In the genomic region with DNA sequence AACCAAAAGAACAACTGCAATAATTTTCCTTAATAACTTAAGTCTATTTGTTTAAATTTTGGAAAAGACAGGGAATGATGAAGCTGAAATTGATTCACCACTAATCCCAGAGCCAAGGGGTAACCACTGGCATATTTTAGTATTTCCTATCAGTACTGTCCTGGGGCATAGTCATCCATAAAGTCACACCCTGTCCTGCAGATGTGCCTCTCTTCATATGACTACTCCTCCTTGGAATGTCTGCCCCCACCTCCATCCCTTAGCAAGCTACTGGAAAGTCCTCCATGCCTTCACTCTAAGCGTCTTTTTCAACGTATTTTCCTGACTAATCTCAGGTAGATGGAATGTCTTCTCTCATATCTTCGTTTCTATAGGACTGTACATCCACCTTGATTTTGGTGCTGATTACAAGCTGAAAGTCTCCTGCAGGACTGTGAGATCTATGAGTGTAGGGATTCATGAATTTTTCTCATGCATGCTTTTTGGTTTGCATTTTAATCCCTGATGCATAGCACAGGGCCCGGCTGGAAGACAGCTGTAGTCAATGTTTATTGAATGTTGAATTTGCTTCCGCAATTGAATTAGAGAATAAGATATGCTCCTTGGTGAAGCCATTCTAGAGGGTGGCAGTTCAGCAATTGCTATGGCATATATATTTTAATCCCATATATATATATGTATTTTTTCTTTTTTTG, we compare ENCODE assay signal across 13 cellular contexts.
DNase-seq lines count a peak whose midpoint lies in the region; ATAC-seq and TF ChIP-seq lines count a peak whose summit lies in the region.
"Had no signal": no experiment of that assay in that cellular context is flagged by ENCODE, and none has a peak within 500 bp of the region (broad histone marks: within the 10 kb centered on the region; RNA-seq: fewer than 3 reads in every experiment).

No MANE protein-coding gene starts in this region.

- H3K9ac ChIP-seq in adipocyte (ENCODE audit: low read length) = no peak overlapping the region

- intact Hi-C loops in sciatic nerve (cut with DNase I) (no loop called here), heart left ventricle (cut with DNase I) (no loop called here)

- H3K27me3 ChIP-seq in adipocyte (replicated peaks; ENCODE audit: control insufficient read depth, insufficient read depth, low read length) (no peaks in the 10 kb centered on the region), heart left ventricle (no peaks in the 10 kb centered on the region)
- H3K27me3 ChIP-seq: dorsolateral prefrontal cortex, testis had no signal

- no peaks in the 10 kb centered on the region for H3K36me3 ChIP-seq in adipocyte (ENCODE audit: control insufficient read depth, insufficient read depth, low read length, severe bottlenecking)
- no peaks in the 10 kb centered on the region for H3K36me3 ChIP-seq in heart left ventricle

- DNase-seq in HPDE6-E6E7 (ENCODE audit: extremely low spot score) (peak; percentile 48), adipocyte (ENCODE audit: low read depth) (peak; percentile 68), glomerular visceral epithelial cell (ENCODE audit: extremely low spot score) (peak; percentile 78), DMS 273 (lab: John Stamatoyannopoulos, UW; ENCODE audit: unreplicated experiment) (no peak), sciatic nerve (ENCODE audit: low spot score) (no peak), heart left ventricle (no peak), NCI-H128 (lab: John Stamatoyannopoulos, UW; ENCODE audit: unreplicated experiment) (no peak)
- DNase-seq: dorsolateral prefrontal cortex, KBM-7, NCI-H2171 treated with DMSO at 0.1 percent for 48 hours, T-helper 9 cell, testis had no signal

- TF ChIP-seq POLR2A in heart left ventricle (IDR thresholded peaks at IDR 0.05) = no peak

- no peak for TF ChIP-seq CTCF in heart left ventricle (IDR thresholded peaks at IDR 0.05)

- WGBS in heart left ventricle, 4 donors = 60 to 72% (median 65%) methylated on average over 5 of the region's 5 CpGs

- no peak overlapping the region for H3K27ac ChIP-seq in heart left ventricle
- H3K27ac ChIP-seq: dorsolateral prefrontal cortex, testis had no signal

- H3K4me3 ChIP-seq in adipocyte (ENCODE audit: low read length) = no peak overlapping the region
- no peak overlapping the region for H3K4me3 ChIP-seq in heart left ventricle
- H3K4me3 ChIP-seq: dorsolateral prefrontal cortex, testis had no signal

- ATAC-seq in sciatic nerve = no peak
- no peak for ATAC-seq in heart left ventricle
- ATAC-seq: activated naive CD4-positive, alpha-beta T cell treated with anti-CD3 and anti-CD28 coated beads, Interleukin-2, amount 50 U/mL, for 72 hours had no signal

- H3K4me1 ChIP-seq in adipocyte (ENCODE audit: control insufficient read depth, insufficient read depth, low read length) = peaks cover 25% of the 10 kb centered on the region
- H3K4me1 ChIP-seq in heart left ventricle = peaks cover 0 to 27% (median 17%) of the 10 kb centered on the region in 12 donors

- H3K9me3 ChIP-seq in adipocyte (ENCODE audit: control insufficient read depth, low read length) (no peaks in the 10 kb centered on the region), heart left ventricle (no peaks in the 10 kb centered on the region)
- H3K9me3 ChIP-seq: testis had no signal

Comparison
In these comparisons a context has a peak if more than half of its experiments do, and no peak if none do; other contexts are left out.
1. DNase-seq: peak in HPDE6-E6E7 (single experiment), adipocyte (single experiment) and glomerular visceral epithelial cell (single experiment); none in DMS 273 (single experiment), sciatic nerve (single experiment), heart left ventricle (0 of 5) and NCI-H128 (single experiment).